Comparison of ENCODE assay signal across 1 cellular context in genomic region chr6:159790149-159790946, GRCh38.
TF ChIP-seq lines count a peak whose summit lies in the region.

TSS of gene MRPL18 (plus strand) at chr6:159790467. CDS start at chr6:159790588, 121 bp downstream.

TF ChIP-seq in K562, 482 proteins besides CTCF, POLR2A, EP300 and RAD21 (continued from another document):
- 0 out of 2 replicates have a peak, but pooled peaks have one; percentile 11 for TF ChIP-seq JUND (IDR thresholded peaks at IDR 0.05; ENCODE audit: borderline replicate concordance, low read depth, low read length)
- TF ChIP-seq JUND (tag; IDR thresholded peaks at IDR 0.05; ENCODE audit: borderline replicate concordance, low read depth, low read length), result no peak; the same call in 2 of the 3 replicates
- no peak for TF ChIP-seq MBD1 (CRISPR knock-in tag; IDR thresholded peaks at IDR 0.05)
- peak; percentile 92 for TF ChIP-seq NEUROD1 (IDR thresholded peaks at IDR 0.05; ENCODE audit: borderline replicate concordance, low read depth, low read length, partially characterized antibody)
- no peak for TF ChIP-seq MCM3 (IDR thresholded peaks at IDR 0.05)
- TF ChIP-seq SMAD4 (CRISPR knock-in tag; conservative IDR thresholded peaks at IDR 0.05), result 0 out of 2 replicates have a peak, but pooled peaks have one; percentile 17
- no peak for TF ChIP-seq ZNF407 (IDR thresholded peaks at IDR 0.05; ENCODE audit: low read depth)
- no peak for TF ChIP-seq ZKSCAN3 (CRISPR knock-in tag; IDR thresholded peaks at IDR 0.05)
- TF ChIP-seq HCFC1 (IDR thresholded peaks at IDR 0.05; ENCODE audit: low read depth, low read length), result peak; percentile 39; the same call in 1 of the 2 replicates
- no peak for TF ChIP-seq PRPF4 (IDR thresholded peaks at IDR 0.05; ENCODE audit: insufficient read depth, low read depth, low read length, poor library complexity, severe bottlenecking)
- TF ChIP-seq ZNF146 (CRISPR knock-in tag; IDR thresholded peaks at IDR 0.05; ENCODE audit: unreplicated experiment), result no peak
- TF ChIP-seq RBM22 (IDR thresholded peaks at IDR 0.05; ENCODE audit: low read depth, low read length, poor library complexity, severe bottlenecking), result no peak
- TF ChIP-seq CLOCK (CRISPR knock-in tag; IDR thresholded peaks at IDR 0.05; ENCODE audit: borderline replicate concordance), result no peak
- TF ChIP-seq CREB1 (IDR thresholded peaks at IDR 0.05), result peak; percentile 67
- peak; percentile 77 for TF ChIP-seq CREB1 (CRISPR knock-in tag; IDR thresholded peaks at IDR 0.05)
- peak; percentile 97 for TF ChIP-seq MBD2 (IDR thresholded peaks at IDR 0.05; ENCODE audit: borderline replicate concordance, low read depth)
- peak; percentile 71 for TF ChIP-seq NCOA6 (IDR thresholded peaks at IDR 0.05)
- peak; percentile 83; the same call in 1 of the 2 replicates for TF ChIP-seq KAT7 (CRISPR knock-in tag; IDR thresholded peaks at IDR 0.05; ENCODE audit: borderline replicate concordance)
- TF ChIP-seq GATAD2B (IDR thresholded peaks at IDR 0.05; ENCODE audit: borderline replicate concordance), result no peak
- peak; percentile 81 for TF ChIP-seq ARID4B (CRISPR knock-in tag; IDR thresholded peaks at IDR 0.05)
- TF ChIP-seq ZFP36 (IDR thresholded peaks at IDR 0.05; ENCODE audit: low read depth, low read length, partially characterized antibody), result no peak
TF ChIP-seq in K562: peak in this region for 134.
